In the genomic region with DNA sequence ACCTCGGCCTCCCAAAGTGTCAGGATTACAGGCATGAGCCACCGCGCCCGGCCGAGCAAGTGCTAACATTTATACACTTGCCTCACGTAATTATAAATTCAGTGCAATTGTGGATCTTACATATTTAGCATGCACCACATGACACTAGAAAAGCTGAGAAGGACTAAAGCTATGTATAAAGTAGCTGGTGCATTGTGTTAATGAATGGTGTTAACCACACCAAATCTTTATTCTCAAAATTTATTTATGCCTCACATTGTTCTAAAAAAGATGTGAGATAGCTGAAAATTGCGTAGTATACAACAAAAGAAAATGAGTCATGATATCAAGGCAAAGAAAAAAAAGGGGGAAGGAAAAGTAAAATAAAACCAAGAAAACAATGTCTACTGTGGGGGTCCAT, we compare ENCODE assay signal across 36 cellular contexts. TPM values are rescaled to one million over a fixed set of nuclear protein-coding genes. Genes with fewer than 3 reads are reported as not detected.
"Had no signal": no experiment of that assay in that cellular context is flagged by ENCODE, and none has a peak within 500 bp of the region (broad histone marks: within the 10 kb centered on the region; RNA-seq: fewer than 3 reads in every experiment).

No MANE protein-coding gene starts in this region.

- H3K9me3 ChIP-seq: MG63 had no signal

- H3K4me3 ChIP-seq: MG63 had no signal

- H3K27me3 ChIP-seq: MG63 had no signal

- H3K4me2 ChIP-seq: KMS-11 had no signal

- H3K9ac ChIP-seq: KMS-11 had no signal

- H3K36me3 ChIP-seq: MG63 had no signal

- DNase-seq: Karpas-422, Kasumi-1, MG63, MM.1S, MV-4-11, NCI-H1048, NCI-H1092, NCI-H1092 treated with DMSO at 0.1 percent for 48 hours, NCI-H1105, NCI-H1105 treated with DMSO at 0.1 percent for 48 hours, NCI-H1417, NCI-H1417 treated with DMSO at 0.1 percent for 48 hours, NCI-H1436, NCI-H1436 treated with DMSO at 0.1 percent for 48 hours, NCI-H146, NCI-H1694, NCI-H1694 treated with DMSO at 0.1 percent for 48 hours, NCI-H187, NCI-H187 treated with DMSO at 0.1 percent for 48 hours, NCI-H1930, NCI-H2029, NCI-H2029 treated with DMSO at 0.1 percent for 48 hours, NCI-H2081, NCI-H2081 treated with DMSO at 0.1 percent for 48 hours, NCI-H2107, NCI-H2171, NCI-H2171 treated with DMSO at 0.1 percent for 48 hours, NCI-H2227 treated with DMSO at 0.1 percent for 48 hours, NCI-H226, NCI-H345, NCI-H446 treated with DMSO at 0.1 percent for 48 hours, NCI-H510A, NCI-H510A treated with DMSO at 0.1 percent for 48 hours had no signal

- H3K27ac ChIP-seq: KMS-11 had no signal

RNA-seq across cellular contexts. Expression of gene GDA, which starts 54.8 kb away (rescaled TPM):
- total RNA-seq: LHCN-M2, MCF 10A had no signal
